ENCODE assay signal across 7 cellular contexts in genomic region chr14:49865431-49865859, GRCh38. TPM values are rescaled to one million over a fixed set of nuclear protein-coding genes. Genes with fewer than 3 reads are reported as not detected.
DNase-seq lines count a peak whose midpoint lies in the region; ATAC-seq, FAIRE-seq and TF ChIP-seq lines count a peak whose summit lies in the region.

No MANE protein-coding gene starts in this region.

- H3K27ac ChIP-seq in WERI-Rb-1 (no peak overlapping the region), HepG2 (ENCODE audit: extremely low read length, insufficient read depth, low read length) (no peak overlapping the region)

- no peak for TF ChIP-seq EP300 in HepG2 (IDR thresholded peaks at IDR 0.05; ENCODE audit: low read depth in 2 of 2, low read length in 2 of 2)
- no peak for TF ChIP-seq EP300 in HepG2 (CRISPR knock-in tag; IDR thresholded peaks at IDR 0.05; ENCODE audit: borderline replicate concordance)

- peak; percentile 71 for FAIRE-seq in HepG2 (lab: Jason Lieb, UNC)

- H3K4me2 ChIP-seq in HepG2 (ENCODE audit: low read depth, low read length), result no peak overlapping the region; the same call in 1 of the 2 replicates

- peak; percentile 86 for TF ChIP-seq CTCF in GM12872 (IDR thresholded peaks at IDR 0.05; ENCODE audit: insufficient read depth, low read depth, low read length)
- peak; percentile 81 for TF ChIP-seq CTCF in WERI-Rb-1 (IDR thresholded peaks at IDR 0.05; ENCODE audit: low read depth, low read length)
- peak; percentile 93 for TF ChIP-seq CTCF in cardiac fibroblast (IDR thresholded peaks at IDR 0.05; ENCODE audit: low read depth, low read length)
- TF ChIP-seq CTCF in HepG2 (CRISPR knock-in tag; IDR thresholded peaks at IDR 0.05), result peak; percentile 86

- H3K4me3 ChIP-seq in WERI-Rb-1 (ENCODE audit: low read depth, low read length) (no peak overlapping the region), cardiac fibroblast (replicated peaks in 1 of 2; ENCODE audit: low read depth in 2 of 2, low read length in 2 of 2) (no peak overlapping the region), HepG2 (replicated peaks in 1 of 3; ENCODE audit: insufficient read depth in 1 of 3, low read depth in 2 of 3, low read length in 3 of 3) (no peak overlapping the region)

- ATAC-seq in HepG2 (no peak), GM19023 (IDR thresholded peaks at IDR 0.05; ENCODE audit: unreplicated experiment) (no peak)

- DNase-seq in NCI-H2029 (lab: John Stamatoyannopoulos, UW) (peak; percentile 74), WERI-Rb-1 (peak; percentile 73), cardiac fibroblast (ENCODE audit: low read depth in 2 of 2) (peak; percentile 77 to 80), HepG2 (ENCODE audit: low spot score) (peak; percentile 48)
- peak; percentile 62 to 70 (median 64) for DNase-seq in stimulated activated CD4-positive, alpha-beta T cell treated with anti-CD3 and anti-CD28 coated beads, TNF-alpha, amount 100 ng/mL, for 4 hours (ENCODE audit: low read depth in 3 of 3)

- in situ Hi-C loops in HepG2 (cut with HindIII; ENCODE audit: extremely low pct_ligation_motif_present, low pct_unique_long_range_greater_than_20kb), result loop anchor here (25.0 kb wide), 2 partner anchors 372 to 672 kb away; partner anchors contain the start of genes MAP4K5 and SOS2

- no peaks in the 10 kb centered on the region for H3K27me3 ChIP-seq in WERI-Rb-1 (ENCODE audit: insufficient read depth, low read depth, severe bottlenecking)
- no peaks in the 10 kb centered on the region; a peak in 1 of 5 replicates for H3K27me3 ChIP-seq in HepG2 (ENCODE audit: control insufficient read depth in 1 of 2, insufficient read depth in 2 of 2, low read length in 2 of 2)

- CTCF ChIA-PET in HepG2 (lab: Yijun Ruan, JAX; ENCODE audit: low intra/inter-chr PET ratio, low total read pairs), result interaction anchor here (1.5 to 2.4 kb wide), 2 partner anchors 12 to 239 kb away, joined by 4 to 29 read pairs; no protein-coding TSS in a partner anchor

- H3K4me1 ChIP-seq in HepG2 (ENCODE audit: insufficient read depth, low read length), result peaks cover 37% of the 10 kb centered on the region

- TF ChIP-seq RAD21 in HepG2 (CRISPR knock-in tag; IDR thresholded peaks at IDR 0.05), result peak; percentile 62; the same call in 1 of the 2 replicates

- H3K36me3 ChIP-seq in WERI-Rb-1 (no peaks in the 10 kb centered on the region), HepG2 (replicated peaks in 1 of 2; ENCODE audit: control insufficient read depth in 1 of 2, insufficient read depth in 2 of 2, low read length in 2 of 2) (no peaks in the 10 kb centered on the region)

- no peaks in the 10 kb centered on the region for H3K79me2 ChIP-seq in HepG2 (ENCODE audit: insufficient read depth, low read length)

- H3K9ac ChIP-seq in HepG2 (ENCODE audit: insufficient read depth, low read depth, low read length), result no peak overlapping the region

- POLR2A ChIA-PET in HepG2 (lab: Yijun Ruan, JAX), result interaction anchor here (0.9 to 1.4 kb wide), 3 partner anchors 13 to 197 kb away, joined by 3 to 5 read pairs (median 5); partner anchors contain the start of gene NEMF

- 3% methylated on average over 4 of the region's 4 CpGs for WGBS in HepG2 (ENCODE audit: low lambda C conversion rate)

- BruUV-seq in HepG2 (replicated peaks; lab: Mats Ljungman, UMichigan), result no TSS peak

- no peak for TF ChIP-seq POLR2A in HepG2 (IDR thresholded peaks at IDR 0.05; ENCODE audit: insufficient read depth in 1 of 2, low read depth in 2 of 2, low read length in 2 of 2)

- no peak overlapping the region for H2AFZ ChIP-seq in HepG2 (ENCODE audit: low read length)

- H3K9me3 ChIP-seq in WERI-Rb-1 (ENCODE audit: severe bottlenecking) (no peaks in the 10 kb centered on the region), HepG2 (ENCODE audit: low read length) (no peaks in the 10 kb centered on the region)

- no peaks in the 10 kb centered on the region for H4K20me1 ChIP-seq in HepG2 (ENCODE audit: insufficient read depth, low read length)

- intact Hi-C loops in HepG2 (cut with micrococcal nuclease; ENCODE audit: unreplicated experiment), result loop anchor here (1.0 to 10.0 kb wide), 2 partner anchors 240 to 359 kb away; no protein-coding TSS in a partner anchor

TF ChIP-seq in HepG2, 621 proteins besides CTCF, POLR2A, EP300 and RAD21 (continues in another document):
- TF ChIP-seq ZNF740 (CRISPR knock-in tag; IDR thresholded peaks at IDR 0.05) (no peak), RXRB (CRISPR knock-in tag; IDR thresholded peaks at IDR 0.05; ENCODE audit: borderline replicate concordance) (peak; percentile 35; the same call in 1 of the 2 replicates), HOXD1 (CRISPR knock-in tag; IDR thresholded peaks at IDR 0.05) (no peak), HHEX (CRISPR knock-in tag; IDR thresholded peaks at IDR 0.05) (no peak), XRCC5 (optimal IDR thresholded peaks at IDR 0.05; ENCODE audit: low read length) (peak; percentile 70), TP53 (CRISPR knock-in tag; conservative IDR thresholded peaks at IDR 0.05) (no peak), PBX2 (CRISPR knock-in tag; IDR thresholded peaks at IDR 0.05) (no peak), ZNF652 (CRISPR knock-in tag; IDR thresholded peaks at IDR 0.05; ENCODE audit: borderline replicate concordance, low read depth) (no peak)

RNA-seq across cellular contexts. Expression of gene NEMF, which starts 12.9 kb away (rescaled TPM):
- 57.9 and 62.5 TPM in 2 replicates for total RNA-seq in HepG2 (2016; rRNA removed; fragmentation: Illumina TruSeq; extraction: Trizol)
- 35.7 and 44.4 TPM in 2 replicates for total RNA-seq in HepG2 (2016; cell fraction: cytosol; rRNA removed; fragmentation: Illumina TruSeq; extraction: Trizol; ENCODE audit: low read depth)
- total RNA-seq in HepG2 (2016; cell fraction: insoluble cytoplasmic fraction; rRNA removed; fragmentation: Illumina TruSeq; extraction: Trizol), result 59.7 and 63.0 TPM in 2 replicates
- 22.3 and 26.0 TPM in 2 replicates for total RNA-seq in HepG2 (2016; cell fraction: membrane; rRNA removed; fragmentation: Illumina TruSeq; extraction: Trizol)
- total RNA-seq in HepG2 (2016; cell fraction: nucleus; rRNA removed; fragmentation: Illumina TruSeq; extraction: Trizol), result 91.5 and 98.9 TPM in 2 replicates
- polyA plus RNA-seq in HepG2 (2011; rRNA removed), result 19.9 and 21.3 TPM in 2 replicates
- 6.3 and 8.5 TPM in 2 replicates for polyA plus RNA-seq in HepG2 (2011; cell fraction: cytosol; rRNA removed)
- 36.3 and 47.2 TPM in 2 replicates for polyA plus RNA-seq in HepG2 (2011; cell fraction: nucleus; rRNA removed)
- 21.6 and 25.8 TPM in 2 replicates for polyA plus RNA-seq in HepG2 (2012)
- 2.7 and 3.3 TPM in 2 replicates for polyA plus RNA-seq in HepG2 (2016; cell fraction: cytosol; fragmentation: Illumina TruSeq; extraction: Trizol; ENCODE audit: low read depth)
- 58.7 and 61.6 TPM in 2 replicates for polyA plus RNA-seq in HepG2 (2016; cell fraction: insoluble cytoplasmic fraction; fragmentation: Illumina TruSeq; extraction: Trizol; ENCODE audit: low read depth)
- polyA plus RNA-seq in HepG2 (2016; cell fraction: membrane; fragmentation: Illumina TruSeq; extraction: Trizol; ENCODE audit: low read depth), result 5.6 TPM in 2 replicates
- 92.9 and 120 TPM in 2 replicates for polyA plus RNA-seq in HepG2 (2016; cell fraction: nucleus; fragmentation: Illumina TruSeq; extraction: Trizol; ENCODE audit: insufficient read depth, low read depth)
- polyA minus RNA-seq in HepG2 (2011; rRNA and poly(A)+ RNA removed; ENCODE audit: low replicate concordance), result 21.7 and 46.2 TPM in 2 replicates
- polyA minus RNA-seq in HepG2 (2011; cell fraction: cytosol; rRNA and poly(A)+ RNA removed), result 16.4 and 23.0 TPM in 2 replicates
- polyA minus RNA-seq in HepG2 (2011; cell fraction: nucleus; rRNA and poly(A)+ RNA removed), result 222 and 226 TPM in 2 replicates

RNA-seq across cellular contexts. Expression of gene ARF6, which starts 27.4 kb away (rescaled TPM):
- total RNA-seq in HepG2 (2016; rRNA removed; fragmentation: Illumina TruSeq; extraction: Trizol), result 31.9 and 36.1 TPM in 2 replicates
- total RNA-seq in HepG2 (2016; cell fraction: cytosol; rRNA removed; fragmentation: Illumina TruSeq; extraction: Trizol; ENCODE audit: low read depth), result 9.3 and 12.2 TPM in 2 replicates
- 35.0 TPM in 2 replicates for total RNA-seq in HepG2 (2016; cell fraction: insoluble cytoplasmic fraction; rRNA removed; fragmentation: Illumina TruSeq; extraction: Trizol)
- 33.5 and 36.6 TPM in 2 replicates for total RNA-seq in HepG2 (2016; cell fraction: membrane; rRNA removed; fragmentation: Illumina TruSeq; extraction: Trizol)
- total RNA-seq in HepG2 (2016; cell fraction: nucleus; rRNA removed; fragmentation: Illumina TruSeq; extraction: Trizol), result 18.8 and 19.2 TPM in 2 replicates
- 12.7 and 13.6 TPM in 2 replicates for polyA plus RNA-seq in HepG2 (2011; rRNA removed)
- 10.4 and 11.2 TPM in 2 replicates for polyA plus RNA-seq in HepG2 (2011; cell fraction: cytosol; rRNA removed)
- 8.5 TPM in 2 replicates for polyA plus RNA-seq in HepG2 (2011; cell fraction: nucleus; rRNA removed)
- 22.3 and 22.4 TPM in 2 replicates for polyA plus RNA-seq in HepG2 (2012)
- polyA plus RNA-seq in HepG2 (2016; cell fraction: cytosol; fragmentation: Illumina TruSeq; extraction: Trizol; ENCODE audit: low read depth), result 7.1 and 10.0 TPM in 2 replicates
- polyA plus RNA-seq in HepG2 (2016; cell fraction: insoluble cytoplasmic fraction; fragmentation: Illumina TruSeq; extraction: Trizol; ENCODE audit: low read depth), result 45.6 and 46.6 TPM in 2 replicates
- 20.3 and 27.1 TPM in 2 replicates for polyA plus RNA-seq in HepG2 (2016; cell fraction: membrane; fragmentation: Illumina TruSeq; extraction: Trizol; ENCODE audit: low read depth)
- polyA plus RNA-seq in HepG2 (2016; cell fraction: nucleus; fragmentation: Illumina TruSeq; extraction: Trizol; ENCODE audit: insufficient read depth, low read depth), result 31.2 and 33.5 TPM in 2 replicates
- polyA minus RNA-seq in HepG2 (2011; rRNA and poly(A)+ RNA removed; ENCODE audit: low replicate concordance), result 13.8 and 26.7 TPM in 2 replicates
- polyA minus RNA-seq in HepG2 (2011; cell fraction: cytosol; rRNA and poly(A)+ RNA removed), result 9.2 and 10.8 TPM in 2 replicates
- 10.3 and 10.9 TPM in 2 replicates for polyA minus RNA-seq in HepG2 (2011; cell fraction: nucleus; rRNA and poly(A)+ RNA removed)
